In the genomic region with DNA sequence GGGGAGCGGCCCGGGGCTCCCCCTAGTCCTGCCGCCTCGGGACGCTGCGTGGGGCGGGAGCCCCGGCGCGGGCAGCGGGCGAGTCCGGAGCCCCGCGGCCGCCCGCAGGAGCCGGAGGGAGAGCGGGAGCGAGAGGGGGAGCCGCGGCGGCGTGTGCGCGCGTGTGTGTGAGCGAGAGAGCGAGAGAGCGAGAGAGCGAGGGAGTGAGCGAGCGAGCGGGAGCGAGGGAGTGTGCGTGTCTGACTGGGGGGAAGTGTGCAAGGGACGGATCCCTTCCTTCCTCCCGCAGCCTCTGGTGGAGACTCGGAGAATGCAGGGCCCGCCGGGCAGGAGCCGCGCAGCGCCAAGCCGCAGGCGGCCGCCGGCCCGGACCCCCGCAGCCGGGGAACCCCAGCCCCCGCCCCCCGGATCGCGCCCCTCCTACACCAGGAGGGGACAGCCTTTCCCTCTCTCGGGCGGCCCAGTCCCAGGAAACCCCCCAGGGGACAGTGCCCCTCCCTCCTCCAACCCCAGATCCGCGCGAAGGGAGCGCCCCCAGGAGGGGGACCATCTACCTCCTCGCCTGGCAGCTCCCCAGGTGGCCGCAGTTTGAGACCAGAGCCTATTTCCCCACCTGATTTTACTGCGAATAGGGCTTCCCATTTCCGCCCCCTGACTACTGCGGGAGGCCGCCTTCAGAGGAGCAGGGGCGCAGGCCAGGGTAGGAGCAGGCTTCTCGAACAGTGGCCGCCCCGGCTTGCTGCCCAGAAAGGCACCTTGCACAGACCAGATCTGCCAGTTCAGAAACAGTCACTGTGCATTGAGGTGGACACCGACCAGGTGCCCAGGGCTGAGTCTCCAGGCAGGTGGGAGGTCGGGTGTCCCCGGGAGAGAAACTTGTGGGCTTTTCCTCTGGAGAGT, we compare ENCODE assay signal across 8 cellular contexts. TPM values are rescaled to one million over a fixed set of nuclear protein-coding genes. Genes with fewer than 3 reads are reported as not detected.
DNase-seq lines count a peak whose midpoint lies in the region; FAIRE-seq and TF ChIP-seq lines count a peak whose summit lies in the region.

A gene with protein sequence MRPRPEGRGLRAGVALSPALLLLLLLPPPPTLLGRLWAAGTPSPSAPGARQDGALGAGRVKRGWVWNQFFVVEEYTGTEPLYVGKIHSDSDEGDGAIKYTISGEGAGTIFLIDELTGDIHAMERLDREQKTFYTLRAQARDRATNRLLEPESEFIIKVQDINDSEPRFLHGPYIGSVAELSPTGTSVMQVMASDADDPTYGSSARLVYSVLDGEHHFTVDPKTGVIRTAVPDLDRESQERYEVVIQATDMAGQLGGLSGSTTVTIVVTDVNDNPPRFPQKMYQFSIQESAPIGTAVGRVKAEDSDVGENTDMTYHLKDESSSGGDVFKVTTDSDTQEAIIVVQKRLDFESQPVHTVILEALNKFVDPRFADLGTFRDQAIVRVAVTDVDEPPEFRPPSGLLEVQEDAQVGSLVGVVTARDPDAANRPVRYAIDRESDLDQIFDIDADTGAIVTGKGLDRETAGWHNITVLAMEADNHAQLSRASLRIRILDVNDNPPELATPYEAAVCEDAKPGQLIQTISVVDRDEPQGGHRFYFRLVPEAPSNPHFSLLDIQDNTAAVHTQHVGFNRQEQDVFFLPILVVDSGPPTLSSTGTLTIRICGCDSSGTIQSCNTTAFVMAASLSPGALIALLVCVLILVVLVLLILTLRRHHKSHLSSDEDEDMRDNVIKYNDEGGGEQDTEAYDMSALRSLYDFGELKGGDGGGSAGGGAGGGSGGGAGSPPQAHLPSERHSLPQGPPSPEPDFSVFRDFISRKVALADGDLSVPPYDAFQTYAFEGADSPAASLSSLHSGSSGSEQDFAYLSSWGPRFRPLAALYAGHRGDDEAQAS (minus strand): TSS at position 241 of the 900 bp plus-strand sequence. CDS start 57,204 bp downstream, outside the sequence.

- H3K27ac ChIP-seq in PC-9 = no peak within 1 kb of the TSS

- CTCF ChIA-PET in PC-9 (lab: Charles Lee) = no interaction called here

- H3K4me1 Mint-ChIP-seq in immature natural killer cell = peaks cover 11 to 13% of the 10 kb centered on the region in 2 donors

- peaks cover 52% of the 10 kb centered on the region for H3K27me3 ChIP-seq in bronchial epithelial cell (ENCODE audit: control insufficient read depth, insufficient read depth, low read length)
- peaks cover 85% of the 10 kb centered on the region for H3K27me3 ChIP-seq in PC-9 (ENCODE audit: insufficient read depth, low read depth)

- no peak for FAIRE-seq in bronchial epithelial cell (lab: Jason Lieb, UNC)

- no peak for TF ChIP-seq POLR2A in NB4 (IDR thresholded peaks at IDR 0.05; ENCODE audit: extremely low read depth, insufficient read length)

- TF ChIP-seq CTCF in NB4 (IDR thresholded peaks at IDR 0.05; ENCODE audit: low read depth, low read length) = no peak
- peak; percentile 20 for TF ChIP-seq CTCF in bronchial epithelial cell (IDR thresholded peaks at IDR 0.05; ENCODE audit: insufficient read depth, low read length, severe bottlenecking)
- TF ChIP-seq CTCF in PC-9 (conservative IDR thresholded peaks at IDR 0.05) = no peak

- peaks cover 17 to 40% (median 26%) of the 10 kb centered on the region in 3 donors for H3K27me3 Mint-ChIP-seq in immature natural killer cell (ENCODE audit: low read depth in 3 of 3)

- H3F3A ChIP-seq in PC-9 (ENCODE audit: insufficient read depth, low read depth) = no peaks in the 10 kb centered on the region; the same call in 1 of the 2 replicates

- intact Hi-C loops in PC-9 (cut with micrococcal nuclease; ENCODE audit: unreplicated experiment) = loop anchor here (5.0 kb wide), 1 partner anchor 176 kb away; no protein-coding TSS in a partner anchor

- H3K4me3 ChIP-seq in NB4 (ENCODE audit: low read depth, low read length) (no peak within 1 kb of the TSS), bronchial epithelial cell (ENCODE audit: low read depth, low read length) (no peak within 1 kb of the TSS), PC-9 (no peak within 1 kb of the TSS)

- peaks cover 0 to 4% (median 0%) of the 10 kb centered on the region in 6 donors for H3K9me3 Mint-ChIP-seq in immature natural killer cell

- H3K36me3 ChIP-seq in ES-I3 (ENCODE audit: insufficient read depth, low read length) (no peaks in the 10 kb centered on the region), bronchial epithelial cell (ENCODE audit: control insufficient read depth, insufficient read depth, low read length) (no peaks in the 10 kb centered on the region), PC-9 (ENCODE audit: low read depth) (no peaks in the 10 kb centered on the region)

- no peaks in the 10 kb centered on the region for H3K9me2 ChIP-seq in PC-9 (ENCODE audit: insufficient read depth)

- no peaks in the 10 kb centered on the region for H3K79me2 ChIP-seq in PC-9 (ENCODE audit: low read depth)

- BruUV-seq in PC-9 (replicated peaks; lab: Mats Ljungman, UMichigan) = no TSS peak

- POLR2A ChIA-PET in PC-9 (lab: Charles Lee; ENCODE audit: unreplicated experiment) = no interaction called here

- H3K36me3 Mint-ChIP-seq in immature natural killer cell = no peaks in the 10 kb centered on the region

- no peaks in the 10 kb centered on the region for H3K9me3 ChIP-seq in ES-I3 (ENCODE audit: control insufficient read depth, insufficient read depth, low read length)
- H3K9me3 ChIP-seq in PC-9 (ENCODE audit: insufficient read depth, low read depth) = no peaks in the 10 kb centered on the region

- no peaks in the 10 kb centered on the region for H4K20me1 ChIP-seq in PC-9 (ENCODE audit: insufficient read depth)

- H3K27ac Mint-ChIP-seq in immature natural killer cell = no peak within 1 kb of the TSS

- H3K4me1 ChIP-seq in ES-I3 (ENCODE audit: insufficient read depth, low read length) = no peaks in the 10 kb centered on the region; the same call in none of the 2 replicates
- no peaks in the 10 kb centered on the region for H3K4me1 ChIP-seq in PC-9 (replicated peaks; ENCODE audit: insufficient read depth)

- H3K4me2 ChIP-seq in PC-9 = no peak within 1 kb of the TSS

- no peak within 1 kb of the TSS for H2AFZ ChIP-seq in PC-9

- peak within 1 kb of the TSS; percentile 62; the same call in 1 of the 2 replicates for H3K9ac ChIP-seq in ES-I3 (ENCODE audit: low read depth, low read length)

- DNase-seq in NB4 (ENCODE audit: low read depth) = peak; percentile 60
- peak in 3 of 5 experiments; percentile 20 to 31 (median 25) for DNase-seq in T-helper 2 cell
- DNase-seq in bronchial epithelial cell (ENCODE audit: low read depth) = no peak
- DNase-seq in immature natural killer cell = peak in 2 of 3 donors; percentile 12 to 21
- DNase-seq in stimulated activated CD4-positive, alpha-beta T cell treated with anti-CD3 and anti-CD28 coated beads, Interleukin-15, amount 100 ng/mL, for 24 hours = peak; percentile 66
- DNase-seq in GDM1 (lab: John Stamatoyannopoulos, UW) = no peak
- no peak for DNase-seq in PC-9

- peak within 1 kb of the TSS; percentile 72 to 85 (median 76) for H3K4me3 Mint-ChIP-seq in immature natural killer cell

RNA-seq across cellular contexts. Expression of the gene that starts here (rescaled TPM):
- total RNA-seq in bronchial epithelial cell = not detected in 2 replicates
- polyA plus RNA-seq in immature natural killer cell = not detected
- total RNA-seq in PC-9 (2021) = not detected in 2 replicates

Comparison
In these comparisons a context has a peak if more than half of its experiments do, and no peak if none do; other contexts are left out.
1. Peak in DNase-seq in immature natural killer cell; RNA of the gene not detected or under 1 TPM.
2. DNase-seq: peak in NB4 (single experiment), T-helper 2 cell (3 of 5) and stimulated activated CD4-positive, alpha-beta T cell treated with anti-CD3 and anti-CD28 coated beads, Interleukin-15, amount 100 ng/mL, for 24 hours (single experiment); none in bronchial epithelial cell (single experiment), GDM1 (single experiment) and PC-9 (0 of 2).